Comparison of ENCODE assay signal across 13 cellular contexts in the genomic region with DNA sequence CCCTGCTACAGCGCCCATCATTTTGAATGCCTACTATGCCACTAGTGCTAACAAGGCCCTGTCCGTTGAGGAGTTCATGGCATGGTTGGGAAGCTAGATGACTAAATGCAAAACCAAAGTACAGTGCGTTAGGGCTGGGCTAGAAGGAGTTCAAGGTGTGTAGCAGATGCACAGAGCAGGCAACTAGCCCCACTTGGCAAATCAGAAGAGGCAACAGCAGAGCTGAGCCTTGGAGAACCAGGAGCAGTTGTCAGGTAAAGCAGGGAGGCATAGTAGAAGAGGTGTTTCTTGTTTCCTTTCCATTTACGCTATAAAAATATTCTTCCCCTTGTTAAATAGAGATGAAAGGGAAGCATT.
A peak's percentile ranks its signal among the peaks of the same experiment; 100 is the strongest.
DNase-seq lines count a peak whose midpoint lies in the region; ATAC-seq and TF ChIP-seq lines count a peak whose summit lies in the region.
"Had no signal": no experiment of that assay in that cellular context is flagged by ENCODE, and none has a peak within 500 bp of the region (broad histone marks: within the 10 kb centered on the region; RNA-seq: fewer than 3 reads in every experiment).

No MANE protein-coding gene starts in this region.

- peak overlapping the region; percentile 86 for H3K27ac Mint-ChIP-seq in activated T-cell treated with anti-CD3 and anti-CD28 coated beads, Interleukin-2, amount 50 U/mL, for 72 hours
- H3K27ac Mint-ChIP-seq in type B pancreatic cell: peak overlapping the region; percentile 97
- H3K27ac Mint-ChIP-seq: immature natural killer cell had no signal

- ATAC-seq in activated T-cell treated with anti-CD3 and anti-CD28 coated beads, Interleukin-2, amount 50 U/mL, for 72 hours (replicated peaks in 1 of 2): no peak
- ATAC-seq in foreskin keratinocyte: no peak

- peaks cover 11 to 14% of the 10 kb centered on the region in 2 donors for H3K9me3 Mint-ChIP-seq in activated T-cell treated with anti-CD3 and anti-CD28 coated beads, Interleukin-2, amount 50 U/mL, for 72 hours
- H3K9me3 Mint-ChIP-seq in type B pancreatic cell: peaks cover 9% of the 10 kb centered on the region
- H3K9me3 Mint-ChIP-seq: central memory CD8-positive, alpha-beta T cell had no signal

- H3K27me3 Mint-ChIP-seq in activated T-cell treated with anti-CD3 and anti-CD28 coated beads, Interleukin-2, amount 50 U/mL, for 72 hours (ENCODE audit: low read depth): peaks cover 40% of the 10 kb centered on the region
- H3K27me3 Mint-ChIP-seq in type B pancreatic cell: no peaks in the 10 kb centered on the region

- H3K27me3 ChIP-seq in foreskin keratinocyte: no peaks in the 10 kb centered on the region

- CTCF ChIA-PET in RWPE1 (lab: Yijun Ruan, JAX): no interaction called here

- TF ChIP-seq CTCF in RWPE1 (conservative IDR thresholded peaks at IDR 0.05; ENCODE audit: low read depth) (no peak), foreskin keratinocyte (conservative IDR thresholded peaks at IDR 0.05) (no peak), type B pancreatic cell (conservative IDR thresholded peaks at IDR 0.05) (no peak)

- peaks cover 32% of the 10 kb centered on the region for H3K4me1 ChIP-seq in foreskin keratinocyte

- H3K4me1 Mint-ChIP-seq in activated T-cell treated with anti-CD3 and anti-CD28 coated beads, Interleukin-2, amount 50 U/mL, for 72 hours (ENCODE audit: low read depth): peaks cover 38% of the 10 kb centered on the region
- peaks cover 9% of the 10 kb centered on the region for H3K4me1 Mint-ChIP-seq in type B pancreatic cell (ENCODE audit: unreplicated experiment)
- H3K4me1 Mint-ChIP-seq: central memory CD8-positive, alpha-beta T cell; naive B cell had no signal

- peak overlapping the region; percentile 25 to 63 for H3K4me3 Mint-ChIP-seq in activated T-cell treated with anti-CD3 and anti-CD28 coated beads, Interleukin-2, amount 50 U/mL, for 72 hours
- H3K4me3 Mint-ChIP-seq in type B pancreatic cell: no peak overlapping the region
- H3K4me3 Mint-ChIP-seq: central memory CD8-positive, alpha-beta T cell; immature natural killer cell; naive B cell had no signal

- H3K27ac ChIP-seq in RWPE1 (peak overlapping the region; percentile 67), foreskin keratinocyte (peak overlapping the region; percentile 99)

- POLR2A ChIA-PET in RWPE1 (lab: Yijun Ruan, JAX; ENCODE audit: low non-redundant PET): no interaction called here

- intact Hi-C loops in posterior cingulate gyrus (cut with DNase I): no loop called here

- DNase-seq in activated T-cell treated with anti-CD3 and anti-CD28 coated beads, Interleukin-2, amount 50 U/mL, for 72 hours: no peak
- DNase-seq in activated T-cell treated with anti-CD3 and anti-CD28 coated beads, Interleukin-2, amount 50 U/mL, for 1 hour: no peak
- DNase-seq in RWPE1 (ENCODE audit: low spot score) (no peak), foreskin keratinocyte (no peak), type B pancreatic cell (ENCODE audit: extremely low spot score, unreplicated experiment) (no peak), NCI-H1930 (lab: John Stamatoyannopoulos, UW) (no peak), posterior cingulate gyrus (no peak), NOMO-1 treated with dmso at 0.1 percent for 144 hours (lab: John Stamatoyannopoulos, UW; ENCODE audit: unreplicated experiment) (no peak)
- DNase-seq: DMS79, immature natural killer cell, naive B cell, NCI-H2107 had no signal

- H3K36me3 Mint-ChIP-seq in activated T-cell treated with anti-CD3 and anti-CD28 coated beads, Interleukin-2, amount 50 U/mL, for 72 hours (ENCODE audit: insufficient read depth in 2 of 2): peaks cover 19 to 21% of the 10 kb centered on the region in 2 donors
- no peaks in the 10 kb centered on the region for H3K36me3 Mint-ChIP-seq in type B pancreatic cell
- H3K36me3 Mint-ChIP-seq: naive B cell had no signal
